In the genomic region with DNA sequence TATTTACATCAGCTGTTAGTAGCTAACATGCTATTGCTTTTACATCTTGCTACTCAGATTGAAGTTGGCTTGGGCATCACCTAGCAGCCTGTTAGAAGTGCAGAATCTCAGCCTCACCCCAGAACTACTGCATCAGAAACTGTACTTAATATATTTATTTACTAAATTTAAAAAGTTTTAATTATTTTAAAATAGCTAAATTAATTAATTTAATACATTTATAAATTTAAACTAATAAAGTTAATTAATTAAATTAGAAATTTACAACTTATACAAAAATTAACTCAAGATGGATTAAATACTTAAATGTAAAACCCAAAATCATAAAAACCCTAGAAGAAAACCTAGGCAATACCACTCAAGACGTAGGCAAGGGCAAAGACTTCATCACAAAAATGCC, we compare ENCODE assay signal across 9 cellular contexts.
"Had no signal": no experiment of that assay in that cellular context is flagged by ENCODE, and none has a peak within 500 bp of the region (broad histone marks: within the 10 kb centered on the region; RNA-seq: fewer than 3 reads in every experiment).

No MANE protein-coding gene starts in this region.

- H3K27ac ChIP-seq: HL-60 had no signal

- H3K4me3 Mint-ChIP-seq: GM23338, H9 had no signal

- H3K27ac Mint-ChIP-seq: GM23338, H9, IgD-negative memory B cell had no signal

- ATAC-seq: GM23338, HepG2 had no signal

- H3K4me3 ChIP-seq: GM23338 had no signal

- FAIRE-seq: H1, H54, HepG2 had no signal

- H3K4me2 ChIP-seq: GM23338 had no signal

- H2AFZ ChIP-seq: GM23338 had no signal

- DNase-seq: H9, HCEC 1CT, KBM-7 had no signal
